Comparison of ENCODE assay signal across 9 cellular contexts in genomic region chr7:54841772-54842707, GRCh38.
DNase-seq lines count a peak whose midpoint lies in the region; ATAC-seq and TF ChIP-seq lines count a peak whose summit lies in the region.
"Had no signal": no experiment of that assay in that cellular context is flagged by ENCODE, and none has a peak within 500 bp of the region (broad histone marks: within the 10 kb centered on the region; RNA-seq: fewer than 3 reads in every experiment).

No MANE protein-coding gene starts in this region.

- H3K4me3 ChIP-seq in AG09309 (ENCODE audit: control insufficient read depth, low read depth, low read length): no peak overlapping the region

- peak; percentile 69 for DNase-seq in AG09309 (ENCODE audit: low read depth)
- no peak for DNase-seq in HEK293T (ENCODE audit: extremely low spot score)
- DNase-seq in SW480 (ENCODE audit: low spot score): peak; percentile 26
- DNase-seq in islet precursor cell: peak; percentile 65
- DNase-seq in GDM1 (lab: John Stamatoyannopoulos, UW): no peak
- no peak for DNase-seq in inferior parietal cortex (ENCODE audit: extremely low spot score)
- DNase-seq: activated CD4-positive, alpha-beta T cell treated with anti-CD3 and anti-CD28 coated beads, Interleukin-2, amount 50 U/mL, for 4 hours had no signal

- peak; percentile 29 for TF ChIP-seq CTCF in AG09309 (IDR thresholded peaks at IDR 0.05; ENCODE audit: control insufficient read depth, insufficient read depth, low read depth, low read length, missing control alignments)

- POLR2A ChIA-PET in HEK293T (lab: Yijun Ruan, JAX): no interaction called here

- no peak for ATAC-seq in GM19035 (IDR thresholded peaks at IDR 0.05; ENCODE audit: unreplicated experiment)
- no peak for ATAC-seq in GM19328 (IDR thresholded peaks at IDR 0.05; ENCODE audit: unreplicated experiment)

- CTCF ChIA-PET in HEK293T (lab: Yijun Ruan, JAX): no interaction called here

TF ChIP-seq in HEK293T, 16 proteins besides CTCF, POLR2A, EP300 and RAD21:
- TF ChIP-seq PKNOX1 (IDR thresholded peaks at IDR 0.05) (peak; percentile 27; the same call in 1 of the 2 replicates), LEF1 (IDR thresholded peaks at IDR 0.05; ENCODE audit: borderline replicate concordance) (no peak)
TF ChIP-seq in HEK293T: peak in this region for 1.

Comparison
In these comparisons a context has a peak if more than half of its experiments do, and no peak if none do; other contexts are left out.
1. DNase-seq: peak in AG09309 (single experiment), SW480 (single experiment) and islet precursor cell (single experiment); none in HEK293T (single experiment), GDM1 (single experiment) and inferior parietal cortex (single experiment).